In genomic region chr14:23009483-23009938, GRCh38 we compare ENCODE assay signal across 2 cellular contexts.
TF ChIP-seq lines count a peak whose summit lies in the region.

No MANE protein-coding gene starts in this region.

TF ChIP-seq in IMR-90, 13 proteins besides CTCF, POLR2A, EP300 and RAD21:
- no peak for TF ChIP-seq MXI1 (IDR thresholded peaks at IDR 0.05; ENCODE audit: borderline replicate concordance, low read depth, low read length)
- TF ChIP-seq CHD1 (IDR thresholded peaks at IDR 0.05; ENCODE audit: low read depth, low read length), result no peak
- TF ChIP-seq FOS (IDR thresholded peaks at IDR 0.05; ENCODE audit: low read depth, low read length), result no peak
- TF ChIP-seq NFE2L2 (IDR thresholded peaks at IDR 0.05; ENCODE audit: low read depth, low read length), result no peak
- no peak for TF ChIP-seq RCOR1 (IDR thresholded peaks at IDR 0.05; ENCODE audit: insufficient replicate concordance, low read length)
- no peak for TF ChIP-seq MAZ (IDR thresholded peaks at IDR 0.05; ENCODE audit: borderline replicate concordance, low read depth, low read length)
- no peak for TF ChIP-seq SMC3 (IDR thresholded peaks at IDR 0.05; ENCODE audit: low read depth, low read length)
- no peak for TF ChIP-seq RFX5 (IDR thresholded peaks at IDR 0.05; ENCODE audit: low read depth, low read length)
- no peak for TF ChIP-seq MAFK (IDR thresholded peaks at IDR 0.05; ENCODE audit: low read depth, low read length)
- no peak for TF ChIP-seq CEBPB (IDR thresholded peaks at IDR 0.05; ENCODE audit: low read depth, low read length)
- no peak for TF ChIP-seq BHLHE40 (IDR thresholded peaks at IDR 0.05; ENCODE audit: low read depth, low read length)
- TF ChIP-seq ELK1 (IDR thresholded peaks at IDR 0.05; ENCODE audit: borderline replicate concordance, low read depth, low read length), result no peak
- TF ChIP-seq USF2 (IDR thresholded peaks at IDR 0.05; ENCODE audit: low read depth, low read length), result no peak

TF ChIP-seq in GM12878, 131 proteins besides CTCF, POLR2A, EP300 and RAD21:
- TF ChIP-seq NFIC (IDR thresholded peaks at IDR 0.05; ENCODE audit: low read depth, low read length), result 0 out of 2 replicates have a peak, but pooled peaks have one; percentile 53
- no peak for TF ChIP-seq FOXK2 (IDR thresholded peaks at IDR 0.05)
- TF ChIP-seq SIN3A (IDR thresholded peaks at IDR 0.05; ENCODE audit: low read depth, low read length), result no peak
- TF ChIP-seq YY1 (IDR thresholded peaks at IDR 0.05; ENCODE audit: low read depth, low read length), result no peak
- TF ChIP-seq TARDBP (IDR thresholded peaks at IDR 0.05; ENCODE audit: borderline replicate concordance), result no peak
- no peak; the same call in 1 of the 2 replicates for TF ChIP-seq PAX8 (IDR thresholded peaks at IDR 0.05)
- TF ChIP-seq CREM (IDR thresholded peaks at IDR 0.05; ENCODE audit: low read depth), result 0 out of 2 replicates have a peak, but pooled peaks have one; percentile 12
- 0 out of 2 replicates have a peak, but pooled peaks have one; percentile 18 for TF ChIP-seq GABPA (IDR thresholded peaks at IDR 0.05; ENCODE audit: low read depth)
